ENCODE assay signal across 9 cellular contexts in the genomic region with DNA sequence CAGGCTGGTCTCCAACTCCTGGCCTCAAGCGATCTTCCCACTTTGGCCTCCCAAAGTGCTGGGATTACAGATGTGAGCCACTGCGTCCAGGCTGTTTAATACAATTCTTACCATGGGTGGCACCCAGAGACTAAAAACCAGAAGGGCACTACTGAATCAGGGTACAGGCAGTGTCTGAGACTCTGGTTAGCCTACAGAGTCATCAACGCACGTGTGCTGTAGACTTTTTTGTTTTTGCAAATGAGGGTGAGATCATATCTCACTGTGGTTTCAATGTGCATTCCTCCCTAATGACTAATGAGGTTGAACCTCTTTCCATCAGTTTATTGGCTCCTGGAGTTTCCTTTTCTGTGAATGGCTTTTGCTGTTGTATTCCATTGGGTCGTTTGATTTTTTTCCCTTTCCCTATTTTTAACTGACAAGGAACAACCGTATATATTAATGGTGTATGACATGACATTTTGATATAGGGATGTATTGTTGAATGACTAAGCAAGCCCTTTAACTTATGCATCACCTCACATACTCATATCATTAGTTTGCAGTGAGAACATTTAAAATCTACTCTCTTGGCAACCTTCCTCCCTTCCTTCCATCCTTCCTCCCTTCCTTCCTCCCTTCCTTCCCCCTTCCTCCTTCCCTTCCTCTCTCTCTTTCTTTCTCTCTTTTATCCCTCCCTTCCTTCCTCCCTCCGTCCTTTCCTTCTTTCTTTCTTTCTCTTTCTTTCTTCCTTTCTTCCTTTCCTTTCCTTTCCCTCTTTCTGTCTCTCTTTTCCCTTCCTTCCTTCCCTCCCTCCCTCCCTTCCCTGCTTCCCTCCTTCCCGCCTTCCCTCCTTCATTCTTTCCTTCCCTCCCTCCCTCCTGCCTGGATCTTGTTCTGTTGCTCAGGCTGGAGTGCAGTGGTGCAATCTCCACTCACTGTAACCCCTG. TPM values are rescaled to one million over a fixed set of nuclear protein-coding genes. Genes with fewer than 3 reads are reported as not detected.
A peak's percentile ranks its signal among the peaks of the same experiment; 100 is the strongest.
DNase-seq lines count a peak whose midpoint lies in the region; ATAC-seq and TF ChIP-seq lines count a peak whose summit lies in the region.
"Had no signal": no experiment of that assay in that cellular context is flagged by ENCODE, and none has a peak within 500 bp of the region (broad histone marks: within the 10 kb centered on the region; RNA-seq: fewer than 3 reads in every experiment).

No MANE protein-coding gene starts in this region.

- H3K27ac Mint-ChIP-seq in CD8-positive, alpha-beta T cell = no peak overlapping the region
- H3K27ac Mint-ChIP-seq in T-helper 2 cell treated with Interferon-gamma antibody and Interleukin-4, amounts not matched to agents 5 μg/mL and 100 μg/mL, for 36 hours = peak overlapping the region; percentile 83

- H3K36me3 ChIP-seq in CD8-positive, alpha-beta T cell (ENCODE audit: insufficient read depth, low read length) = no peaks in the 10 kb centered on the region

- DNase-seq in CD8-positive, alpha-beta T cell = peak in 1 of 7 experiments; percentile 24
- peak; percentile 62 for DNase-seq in T-helper 2 cell treated with Interferon-gamma antibody and Interleukin-4, amounts not matched to agents 5 μg/mL and 100 μg/mL, for 36 hours (ENCODE audit: low spot score)
- DNase-seq in fibroblast of gingiva (ENCODE audit: low read depth) (peak; percentile 91), skeletal muscle cell (ENCODE audit: low read depth) (peak; percentile 93), NCI-H82 treated with DMSO at 0.1 percent for 48 hours (lab: John Stamatoyannopoulos, UW; ENCODE audit: unreplicated experiment) (no peak)

- no peak overlapping the region for H3K4me3 Mint-ChIP-seq in CD8-positive, alpha-beta T cell
- peak overlapping the region; percentile 21 for H3K4me3 Mint-ChIP-seq in T-helper 2 cell treated with Interferon-gamma antibody and Interleukin-4, amounts not matched to agents 5 μg/mL and 100 μg/mL, for 36 hours

- no peaks in the 10 kb centered on the region for H3K9me3 Mint-ChIP-seq in CD8-positive, alpha-beta T cell
- no peaks in the 10 kb centered on the region for H3K9me3 Mint-ChIP-seq in T-helper 2 cell treated with Interferon-gamma antibody and Interleukin-4, amounts not matched to agents 5 μg/mL and 100 μg/mL, for 36 hours

- POLR2A ChIA-PET in CD8-positive, alpha-beta T cell (lab: Charles Lee) = no interaction called here

- H3K36me3 Mint-ChIP-seq in CD8-positive, alpha-beta T cell = no peaks in the 10 kb centered on the region
- H3K36me3 Mint-ChIP-seq in T-helper 2 cell treated with Interferon-gamma antibody and Interleukin-4, amounts not matched to agents 5 μg/mL and 100 μg/mL, for 36 hours (ENCODE audit: low read depth) = no peaks in the 10 kb centered on the region

- CTCF ChIA-PET in CD8-positive, alpha-beta T cell (lab: Charles Lee) = interaction anchor here (1.4 to 5.7 kb wide), 2 partner anchors 39 to 40 kb away, joined by 5 to 86 read pairs; no protein-coding TSS in a partner anchor

- no peaks in the 10 kb centered on the region for H3K27me3 ChIP-seq in CD8-positive, alpha-beta T cell (ENCODE audit: insufficient read depth, low read length)

- no peak for TF ChIP-seq CTCF in CD8-positive, alpha-beta T cell (IDR thresholded peaks at IDR 0.05)

- H3K4me1 ChIP-seq in CD8-positive, alpha-beta T cell (ENCODE audit: insufficient read depth, low read length) = no peaks in the 10 kb centered on the region

- H3K4me3 ChIP-seq in CD8-positive, alpha-beta T cell (ENCODE audit: low read depth, low read length) = no peak overlapping the region
- H3K4me3 ChIP-seq in skeletal muscle cell (ENCODE audit: low read depth, low read length) = no peak overlapping the region

- peaks cover 8% of the 10 kb centered on the region for H3K4me1 Mint-ChIP-seq in CD8-positive, alpha-beta T cell (ENCODE audit: low read depth)
- peaks cover 25% of the 10 kb centered on the region for H3K4me1 Mint-ChIP-seq in T-helper 2 cell treated with Interferon-gamma antibody and Interleukin-4, amounts not matched to agents 5 μg/mL and 100 μg/mL, for 36 hours (ENCODE audit: low read depth)

- peaks cover 17% of the 10 kb centered on the region for H3K27me3 Mint-ChIP-seq in CD8-positive, alpha-beta T cell (ENCODE audit: low read depth)
- peaks cover 38% of the 10 kb centered on the region for H3K27me3 Mint-ChIP-seq in T-helper 2 cell treated with Interferon-gamma antibody and Interleukin-4, amounts not matched to agents 5 μg/mL and 100 μg/mL, for 36 hours (ENCODE audit: low read depth)

- H3K27ac ChIP-seq in CD8-positive, alpha-beta T cell (ENCODE audit: low read depth, low read length) = no peak overlapping the region

- no peaks in the 10 kb centered on the region for H3K9me3 ChIP-seq in CD8-positive, alpha-beta T cell (ENCODE audit: low read length)

- ATAC-seq in CD8-positive, alpha-beta T cell = peak; percentile 65
- ATAC-seq in GM19043 (IDR thresholded peaks at IDR 0.05; ENCODE audit: low read depth, unreplicated experiment) (peak; percentile 56), HG03460 (IDR thresholded peaks at IDR 0.05; ENCODE audit: unreplicated experiment) (peak; percentile 72), GM19467 (IDR thresholded peaks at IDR 0.05; ENCODE audit: unreplicated experiment) (no peak)

- intact Hi-C loops in CD8-positive, alpha-beta T cell (cut with DNase I, micrococcal nuclease) = no loop called here

RNA-seq across cellular contexts. Expression of a gene that starts 9.3 kb away (rescaled TPM):
- total RNA-seq in CD8-positive, alpha-beta T cell = not detected
- total RNA-seq: T-helper 1 cell treated with Interleukin-12 subunit alpha and Interleukin-12 subunit beta and Interleukin-4 antibody, amounts not matched to agents 30 ng/mL and 1 ng/mL, for 36 hours had no signal

RNA-seq across cellular contexts. Expression of a gene that starts 9.4 kb away (rescaled TPM):
- not detected for total RNA-seq in CD8-positive, alpha-beta T cell

RNA-seq across cellular contexts. Expression of a gene that starts 20.9 kb away (rescaled TPM):
- total RNA-seq in CD8-positive, alpha-beta T cell = not detected
- total RNA-seq: T-helper 1 cell treated with Interleukin-12 subunit alpha and Interleukin-12 subunit beta and Interleukin-4 antibody, amounts not matched to agents 30 ng/mL and 1 ng/mL, for 36 hours had no signal
